In the genomic region with DNA sequence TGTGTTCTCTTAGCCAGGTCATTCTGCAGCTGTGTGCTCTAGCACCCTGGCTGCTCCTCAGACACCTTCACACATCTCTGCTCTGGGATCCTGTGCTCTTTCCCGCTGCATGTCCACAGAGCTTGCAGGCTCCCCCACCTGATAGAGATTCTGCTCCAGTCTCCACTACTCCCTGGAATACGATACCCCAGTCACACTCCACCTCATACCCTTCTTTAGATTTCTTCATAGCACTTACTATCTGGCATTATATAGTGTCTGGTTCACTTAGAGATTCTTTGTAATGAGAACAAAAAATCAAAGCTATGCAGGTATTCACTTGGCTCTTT, we compare ENCODE assay signal across 17 cellular contexts.
DNase-seq lines count a peak whose midpoint lies in the region; ATAC-seq and TF ChIP-seq lines count a peak whose summit lies in the region.
"Had no signal": no experiment of that assay in that cellular context is flagged by ENCODE, and none has a peak within 500 bp of the region (broad histone marks: within the 10 kb centered on the region; RNA-seq: fewer than 3 reads in every experiment).

No MANE protein-coding gene starts in this region.

- TF ChIP-seq CTCF in brain microvascular endothelial cell (IDR thresholded peaks at IDR 0.05; ENCODE audit: low read depth, low read length, missing control alignments), result no peak

- ATAC-seq in activated naive CD8-positive, alpha-beta T cell treated with anti-CD3 and anti-CD28 coated beads, Interleukin-2, amount 10 ng/mL, durations not matched to agents 7 days and 5 days (ENCODE audit: low read depth), result no peak
- no peak for ATAC-seq in activated T-helper 17 cell treated with anti-CD3 and anti-CD28 coated beads, Interleukin-2, amount 50 U/mL, for 72 hours (replicated peaks)
- ATAC-seq in stimulated activated effector memory CD8-positive, alpha-beta T cell treated with anti-CD3 and anti-CD28 coated beads, Interleukin-12 subunit alpha, Interleukin-12 subunit beta, amount 100 ng/mL, for 72 hours, result no peak
- ATAC-seq in HG02840 (IDR thresholded peaks at IDR 0.05; ENCODE audit: low FRiP score, unreplicated experiment), result no peak
- no peak for ATAC-seq in HG03439 (IDR thresholded peaks at IDR 0.05; ENCODE audit: unreplicated experiment)
- ATAC-seq: Right ventricle myocardium inferior had no signal

- peak overlapping the region; percentile 63 for H3K27ac Mint-ChIP-seq in activated naive CD8-positive, alpha-beta T cell treated with anti-CD3 and anti-CD28 coated beads, Interleukin-2, amount 10 ng/mL, durations not matched to agents 7 days and 5 days
- no peak overlapping the region for H3K27ac Mint-ChIP-seq in activated naive CD8-positive, alpha-beta T cell treated with anti-CD3 and anti-CD28 coated beads for 36 hours
- H3K27ac Mint-ChIP-seq in IgD-negative memory B cell, result peak overlapping the region in 2 of 3 donors; percentile 8 to 18
- H3K27ac Mint-ChIP-seq in activated T-helper 17 cell treated with anti-CD3 and anti-CD28 coated beads, Interleukin-2, amount 50 U/mL, for 72 hours, result peak overlapping the region; percentile 53
- no peak overlapping the region for H3K27ac Mint-ChIP-seq in stimulated activated effector memory CD8-positive, alpha-beta T cell treated with anti-CD3 and anti-CD28 coated beads, Interleukin-12 subunit alpha, Interleukin-12 subunit beta, amount 100 ng/mL, for 72 hours

- in situ Hi-C loops in brain microvascular endothelial cell (cut with HindIII; ENCODE audit: low pct_ligation_motif_present, low sequenced_read_pairs), result no loop called here

- no peak overlapping the region for H3K27ac ChIP-seq in brain microvascular endothelial cell
- H3K27ac ChIP-seq: HL-60, Peyer's patch had no signal

- no peaks in the 10 kb centered on the region for H3K36me3 ChIP-seq in brain microvascular endothelial cell (replicated peaks)
- H3K36me3 ChIP-seq: HAP-1, Peyer's patch had no signal

- H3K4me3 Mint-ChIP-seq in activated naive CD8-positive, alpha-beta T cell treated with anti-CD3 and anti-CD28 coated beads, Interleukin-2, amount 10 ng/mL, durations not matched to agents 7 days and 5 days, result no peak overlapping the region
- no peak overlapping the region for H3K4me3 Mint-ChIP-seq in activated naive CD8-positive, alpha-beta T cell treated with anti-CD3 and anti-CD28 coated beads for 36 hours
- H3K4me3 Mint-ChIP-seq in IgD-negative memory B cell, result no peak overlapping the region
- peak overlapping the region; percentile 71 for H3K4me3 Mint-ChIP-seq in activated T-helper 17 cell treated with anti-CD3 and anti-CD28 coated beads, Interleukin-2, amount 50 U/mL, for 72 hours
- H3K4me3 Mint-ChIP-seq in stimulated activated effector memory CD8-positive, alpha-beta T cell treated with anti-CD3 and anti-CD28 coated beads, Interleukin-12 subunit alpha, Interleukin-12 subunit beta, amount 100 ng/mL, for 72 hours, result peak overlapping the region; percentile 5

- H3K9me3 Mint-ChIP-seq in activated naive CD8-positive, alpha-beta T cell treated with anti-CD3 and anti-CD28 coated beads, Interleukin-2, amount 10 ng/mL, durations not matched to agents 7 days and 5 days, result no peaks in the 10 kb centered on the region
- no peaks in the 10 kb centered on the region for H3K9me3 Mint-ChIP-seq in activated naive CD8-positive, alpha-beta T cell treated with anti-CD3 and anti-CD28 coated beads for 36 hours
- H3K9me3 Mint-ChIP-seq in IgD-negative memory B cell, result peaks cover 0 to 2% (median 0%) of the 10 kb centered on the region in 3 donors
- H3K9me3 Mint-ChIP-seq in activated T-helper 17 cell treated with anti-CD3 and anti-CD28 coated beads, Interleukin-2, amount 50 U/mL, for 72 hours, result no peaks in the 10 kb centered on the region
- H3K9me3 Mint-ChIP-seq in stimulated activated effector memory CD8-positive, alpha-beta T cell treated with anti-CD3 and anti-CD28 coated beads, Interleukin-12 subunit alpha, Interleukin-12 subunit beta, amount 100 ng/mL, for 72 hours, result no peaks in the 10 kb centered on the region

- H3K4me3 ChIP-seq in brain microvascular endothelial cell (ENCODE audit: low read depth, low read length), result no peak overlapping the region
- H3K4me3 ChIP-seq: HAP-1, Peyer's patch had no signal

- H3K27me3 Mint-ChIP-seq in activated naive CD8-positive, alpha-beta T cell treated with anti-CD3 and anti-CD28 coated beads, Interleukin-2, amount 10 ng/mL, durations not matched to agents 7 days and 5 days, result peaks cover 11% of the 10 kb centered on the region
- no peaks in the 10 kb centered on the region for H3K27me3 Mint-ChIP-seq in activated naive CD8-positive, alpha-beta T cell treated with anti-CD3 and anti-CD28 coated beads for 36 hours
- H3K27me3 Mint-ChIP-seq in IgD-negative memory B cell, result peaks cover 2% of the 10 kb centered on the region
- H3K27me3 Mint-ChIP-seq in activated T-helper 17 cell treated with anti-CD3 and anti-CD28 coated beads, Interleukin-2, amount 50 U/mL, for 72 hours, result peaks cover 4% of the 10 kb centered on the region

- no peak for DNase-seq in activated naive CD8-positive, alpha-beta T cell treated with anti-CD3 and anti-CD28 coated beads, Interleukin-2, amount 10 ng/mL, durations not matched to agents 7 days and 5 days
- DNase-seq in activated naive CD8-positive, alpha-beta T cell treated with anti-CD3 and anti-CD28 coated beads for 36 hours, result no peak
- DNase-seq in stimulated activated effector memory CD8-positive, alpha-beta T cell treated with anti-CD3 and anti-CD28 coated beads, Interleukin-12 subunit alpha, Interleukin-12 subunit beta, amount 100 ng/mL, for 72 hours (ENCODE audit: low spot score in 2 of 2), result no peak
- no peak for DNase-seq in brain microvascular endothelial cell
- DNase-seq: DMS79, NCI-H1436, NCI-H2081 treated with DMSO at 0.1 percent for 48 hours, NCI-H2227 treated with DMSO at 0.1 percent for 48 hours, NCI-H524 treated with DMSO at 0.1 percent for 48 hours, Peyer's patch had no signal

- peaks cover 11% of the 10 kb centered on the region for H3K36me3 Mint-ChIP-seq in activated naive CD8-positive, alpha-beta T cell treated with anti-CD3 and anti-CD28 coated beads, Interleukin-2, amount 10 ng/mL, durations not matched to agents 7 days and 5 days
- H3K36me3 Mint-ChIP-seq in activated naive CD8-positive, alpha-beta T cell treated with anti-CD3 and anti-CD28 coated beads for 36 hours, result no peaks in the 10 kb centered on the region
- no peaks in the 10 kb centered on the region for H3K36me3 Mint-ChIP-seq in IgD-negative memory B cell
- no peaks in the 10 kb centered on the region for H3K36me3 Mint-ChIP-seq in activated T-helper 17 cell treated with anti-CD3 and anti-CD28 coated beads, Interleukin-2, amount 50 U/mL, for 72 hours (ENCODE audit: low read depth)
- H3K36me3 Mint-ChIP-seq in stimulated activated effector memory CD8-positive, alpha-beta T cell treated with anti-CD3 and anti-CD28 coated beads, Interleukin-12 subunit alpha, Interleukin-12 subunit beta, amount 100 ng/mL, for 72 hours, result no peaks in the 10 kb centered on the region

- peaks cover 16% of the 10 kb centered on the region for H3K4me1 Mint-ChIP-seq in activated naive CD8-positive, alpha-beta T cell treated with anti-CD3 and anti-CD28 coated beads, Interleukin-2, amount 10 ng/mL, durations not matched to agents 7 days and 5 days
- H3K4me1 Mint-ChIP-seq in activated naive CD8-positive, alpha-beta T cell treated with anti-CD3 and anti-CD28 coated beads for 36 hours, result peaks cover 14% of the 10 kb centered on the region
- H3K4me1 Mint-ChIP-seq in IgD-negative memory B cell, result peaks cover 14 to 24% (median 18%) of the 10 kb centered on the region in 3 donors
- peaks cover 12% of the 10 kb centered on the region for H3K4me1 Mint-ChIP-seq in activated T-helper 17 cell treated with anti-CD3 and anti-CD28 coated beads, Interleukin-2, amount 50 U/mL, for 72 hours
- peaks cover 10% of the 10 kb centered on the region for H3K4me1 Mint-ChIP-seq in stimulated activated effector memory CD8-positive, alpha-beta T cell treated with anti-CD3 and anti-CD28 coated beads, Interleukin-12 subunit alpha, Interleukin-12 subunit beta, amount 100 ng/mL, for 72 hours

- POLR2A ChIA-PET in activated naive CD8-positive, alpha-beta T cell treated with anti-CD3 and anti-CD28 coated beads, Interleukin-2, amount 10 ng/mL, durations not matched to agents 7 days and 5 days (lab: Charles Lee), result interaction anchor here (0.6 to 1.1 kb wide), 3 partner anchors 39 to 60 kb away, joined by 3 to 6 read pairs (median 4); no protein-coding TSS in a partner anchor

- H3K27me3 ChIP-seq in brain microvascular endothelial cell (replicated peaks), result no peaks in the 10 kb centered on the region
- H3K27me3 ChIP-seq: Peyer's patch had no signal

Comparison
In these comparisons a context has a peak if more than half of its experiments do, and no peak if none do; other contexts are left out.
1. H3K27ac Mint-ChIP-seq: peak in activated naive CD8-positive, alpha-beta T cell treated with anti-CD3 and anti-CD28 coated beads, Interleukin-2, amount 10 ng/mL, durations not matched to agents 7 days and 5 days (single experiment), IgD-negative memory B cell (2 of 3) and activated T-helper 17 cell treated with anti-CD3 and anti-CD28 coated beads, Interleukin-2, amount 50 U/mL, for 72 hours (single experiment); none in activated naive CD8-positive, alpha-beta T cell treated with anti-CD3 and anti-CD28 coated beads for 36 hours (single experiment) and stimulated activated effector memory CD8-positive, alpha-beta T cell treated with anti-CD3 and anti-CD28 coated beads, Interleukin-12 subunit alpha, Interleukin-12 subunit beta, amount 100 ng/mL, for 72 hours (single experiment).
2. H3K4me3 Mint-ChIP-seq: peak in activated T-helper 17 cell treated with anti-CD3 and anti-CD28 coated beads, Interleukin-2, amount 50 U/mL, for 72 hours (single experiment) and stimulated activated effector memory CD8-positive, alpha-beta T cell treated with anti-CD3 and anti-CD28 coated beads, Interleukin-12 subunit alpha, Interleukin-12 subunit beta, amount 100 ng/mL, for 72 hours (single experiment); none in activated naive CD8-positive, alpha-beta T cell treated with anti-CD3 and anti-CD28 coated beads, Interleukin-2, amount 10 ng/mL, durations not matched to agents 7 days and 5 days (single experiment), activated naive CD8-positive, alpha-beta T cell treated with anti-CD3 and anti-CD28 coated beads for 36 hours (single experiment) and IgD-negative memory B cell (0 of 4).